In the genomic region with DNA sequence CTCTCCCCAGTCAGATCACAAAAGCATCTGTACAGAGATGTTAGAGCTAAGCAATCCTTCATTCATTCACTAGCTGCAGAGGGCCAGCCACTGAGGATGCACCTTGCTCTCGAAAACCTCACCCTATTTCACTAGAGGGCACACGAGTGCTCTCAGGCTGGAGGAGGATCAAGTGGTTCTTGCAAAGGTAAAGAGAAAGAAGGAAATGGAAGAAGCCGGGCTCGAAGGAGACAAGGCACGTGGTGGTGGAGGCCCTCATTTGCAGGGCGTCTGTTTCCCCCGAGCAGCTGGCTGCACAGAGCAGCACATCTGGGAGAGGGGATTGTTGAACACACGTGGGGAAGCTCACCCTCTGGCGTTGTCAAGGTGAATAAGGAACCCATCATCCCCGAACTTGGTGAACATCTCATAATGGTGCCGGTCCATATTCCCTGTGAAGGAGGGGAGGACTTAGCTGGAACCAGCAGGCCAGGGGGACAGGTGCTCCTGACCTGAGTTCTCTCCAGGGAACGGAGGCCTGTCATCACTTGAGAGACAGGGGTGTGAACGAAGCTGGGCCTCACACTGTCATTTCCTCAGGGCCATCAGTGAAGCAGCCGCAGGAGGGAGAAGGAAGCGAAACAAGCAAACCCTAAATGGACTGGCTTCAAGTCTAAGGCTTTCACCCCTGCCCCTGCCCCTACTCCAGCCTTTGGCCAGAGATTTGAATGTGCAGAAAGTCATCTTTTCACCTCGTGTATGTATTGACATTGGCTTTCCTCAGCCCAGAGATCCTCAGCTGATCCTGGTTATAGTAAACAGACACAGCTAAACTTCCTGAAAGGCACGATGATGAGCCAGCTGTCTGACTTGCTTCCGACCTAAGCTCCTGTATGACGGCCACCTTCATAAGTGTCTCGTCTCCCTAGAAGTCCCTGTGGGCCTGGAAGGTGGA, we compare ENCODE assay signal across 9 cellular contexts. TPM values are rescaled to one million over a fixed set of nuclear protein-coding genes. Genes with fewer than 3 reads are reported as not detected.
DNase-seq lines count a peak whose midpoint lies in the region; ATAC-seq and TF ChIP-seq lines count a peak whose summit lies in the region.
"Had no signal": no experiment of that assay in that cellular context is flagged by ENCODE, and none has a peak within 500 bp of the region (broad histone marks: within the 10 kb centered on the region; RNA-seq: fewer than 3 reads in every experiment).

No MANE protein-coding gene starts in this region.

- DNase-seq in DMS 273 treated with DMSO at 0.1 percent for 48 hours (lab: John Stamatoyannopoulos, UW) (peak; percentile 30), HFFc6 (peak; percentile 7), dermis blood vessel endothelial cell (peak; percentile 14), T-helper 1 cell (no peak), chondrocyte (ENCODE audit: low spot score) (no peak)
- DNase-seq in naive thymus-derived CD4-positive, alpha-beta T cell, result no peak
- no peak for DNase-seq in activated naive CD4-positive, alpha-beta T cell treated with anti-CD3 and anti-CD28 coated beads, Interleukin-2, amount 50 U/mL, for 16 hours
- no peak for DNase-seq in central memory CD4-positive, alpha-beta T cell
- DNase-seq: NCI-H2107 had no signal

- H3K27me3 Mint-ChIP-seq in HFFc6 (ENCODE audit: insufficient read depth) (no peaks in the 10 kb centered on the region; the same call in 1 of the 2 replicates), chondrocyte (ENCODE audit: low read depth) (no peaks in the 10 kb centered on the region)
- H3K27me3 Mint-ChIP-seq in naive thymus-derived CD4-positive, alpha-beta T cell, result no peaks in the 10 kb centered on the region

- H3K9me3 Mint-ChIP-seq in HFFc6 (no peaks in the 10 kb centered on the region), chondrocyte (ENCODE audit: low read depth) (no peaks in the 10 kb centered on the region)
- H3K9me3 Mint-ChIP-seq in naive thymus-derived CD4-positive, alpha-beta T cell, result peaks cover 0 to 1% (median 0%) of the 10 kb centered on the region in 11 donors

- POLR2A ChIA-PET in naive thymus-derived CD4-positive, alpha-beta T cell (lab: Charles Lee), result no interaction called here

- no peak overlapping the region for H3K4me3 ChIP-seq in naive thymus-derived CD4-positive, alpha-beta T cell (ENCODE audit: low read length)

- H3K27ac Mint-ChIP-seq in HFFc6 (no peak overlapping the region), chondrocyte (ENCODE audit: unreplicated experiment) (no peak overlapping the region)
- H3K27ac Mint-ChIP-seq in naive thymus-derived CD4-positive, alpha-beta T cell, result peak overlapping the region in 5 of 9 donors; percentile 48 to 78 (median 54)

- no peaks in the 10 kb centered on the region for H3K9me3 ChIP-seq in naive thymus-derived CD4-positive, alpha-beta T cell (ENCODE audit: control insufficient read depth in 2 of 3, low read length in 3 of 3)

- TF ChIP-seq CTCF in HFFc6 (IDR thresholded peaks at IDR 0.05) (peak; percentile 39; the same call in 1 of the 2 replicates), chondrocyte (IDR thresholded peaks at IDR 0.05) (no peak)

- CTCF ChIA-PET in naive thymus-derived CD4-positive, alpha-beta T cell (lab: Charles Lee), result no interaction called here

- H3K36me3 Mint-ChIP-seq in HFFc6 (ENCODE audit: low read depth) (peaks cover 10% of the 10 kb centered on the region), chondrocyte (ENCODE audit: low read depth) (peaks cover 25% of the 10 kb centered on the region)
- peaks cover 0 to 30% (median 17%) of the 10 kb centered on the region in 5 donors for H3K36me3 Mint-ChIP-seq in naive thymus-derived CD4-positive, alpha-beta T cell

- intact Hi-C loops in naive thymus-derived CD4-positive, alpha-beta T cell (cut with micrococcal nuclease), result loop anchor here (5.0 to 10.0 kb wide), 3 partner anchors 75 to 707 kb away; no protein-coding TSS in a partner anchor

- no peaks in the 10 kb centered on the region for H3K4me1 ChIP-seq in naive thymus-derived CD4-positive, alpha-beta T cell (ENCODE audit: control insufficient read depth in 2 of 2, insufficient read depth in 2 of 2, low read length in 2 of 2)

- peaks cover 3 to 33% (median 4%) of the 10 kb centered on the region in 3 experiments for H3K36me3 ChIP-seq in naive thymus-derived CD4-positive, alpha-beta T cell (ENCODE audit: control insufficient read depth in 2 of 3, insufficient read depth in 3 of 3, low read length in 3 of 3)

- no peak overlapping the region for H3K27ac ChIP-seq in naive thymus-derived CD4-positive, alpha-beta T cell (ENCODE audit: low read depth, low read length)

- ATAC-seq in naive thymus-derived CD4-positive, alpha-beta T cell, result peak; percentile 37

- no peaks in the 10 kb centered on the region for H3K27me3 ChIP-seq in naive thymus-derived CD4-positive, alpha-beta T cell (ENCODE audit: control insufficient read depth in 2 of 2, insufficient read depth in 2 of 2, low read length in 2 of 2)

- H3K4me3 Mint-ChIP-seq in HFFc6 (no peak overlapping the region), chondrocyte (ENCODE audit: unreplicated experiment) (no peak overlapping the region)
- no peak overlapping the region for H3K4me3 Mint-ChIP-seq in naive thymus-derived CD4-positive, alpha-beta T cell

- H3K4me1 Mint-ChIP-seq in HFFc6 (ENCODE audit: low read depth) (no peaks in the 10 kb centered on the region), chondrocyte (ENCODE audit: low read depth) (no peaks in the 10 kb centered on the region)
- peaks cover 0 to 9% (median 4%) of the 10 kb centered on the region in 7 donors for H3K4me1 Mint-ChIP-seq in naive thymus-derived CD4-positive, alpha-beta T cell

RNA-seq across cellular contexts. Expression of a gene that starts 27.6 kb away (rescaled TPM):
- 100 to 1,000 TPM; 265 to 302 (median 292) TPM for total RNA-seq in HFFc6 (2021; fragmentation: NEBNext Ultra II Directional; extraction: Animal tissue kit (Norgen Biotek cat#: 25700))
- 403 and 572 TPM in 2 replicates for total RNA-seq in dermis blood vessel endothelial cell
- 100 to 1,000 TPM; 115 to 224 (median 156) TPM for total RNA-seq in naive thymus-derived CD4-positive, alpha-beta T cell
- polyA plus RNA-seq in naive thymus-derived CD4-positive, alpha-beta T cell, result 100 to 1,000 TPM; 156 to 181 TPM
- total RNA-seq in chondrocyte, result 267 to 300 TPM (median 269 TPM) in 3 replicates

Comparison
In these comparisons a context has a peak if more than half of its experiments do, and no peak if none do; other contexts are left out.
1. DNase-seq: peak in DMS 273 treated with DMSO at 0.1 percent for 48 hours (single experiment), HFFc6 (single experiment) and dermis blood vessel endothelial cell (single experiment); none in naive thymus-derived CD4-positive, alpha-beta T cell (0 of 9), T-helper 1 cell (0 of 5), activated naive CD4-positive, alpha-beta T cell treated with anti-CD3 and anti-CD28 coated beads, Interleukin-2, amount 50 U/mL, for 16 hours (single experiment), central memory CD4-positive, alpha-beta T cell (single experiment) and chondrocyte (single experiment).
2. H3K27ac Mint-ChIP-seq: peak in naive thymus-derived CD4-positive, alpha-beta T cell (5 of 9); none in HFFc6 (single experiment) and chondrocyte (single experiment).